In the genomic region with DNA sequence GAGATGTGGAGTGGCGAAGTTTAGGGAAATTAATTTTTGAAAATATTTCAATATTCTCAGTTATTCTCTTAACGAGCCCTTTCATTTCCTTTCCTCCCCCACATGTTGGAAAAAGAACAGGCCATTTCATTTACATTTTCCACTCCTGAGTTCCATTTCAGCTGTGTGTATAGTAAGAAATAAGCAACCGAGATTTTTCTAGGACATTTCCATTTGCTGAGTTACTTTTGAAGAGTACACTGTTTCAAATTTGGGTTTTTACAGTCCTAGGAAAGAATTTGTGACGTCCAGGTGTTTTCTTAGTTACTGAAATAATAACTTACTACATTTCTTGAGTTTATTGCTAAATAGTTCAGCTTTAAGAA, we compare ENCODE assay signal across 8 cellular contexts. TPM values are rescaled to one million over a fixed set of nuclear protein-coding genes. Genes with fewer than 3 reads are reported as not detected.
DNase-seq lines count a peak whose midpoint lies in the region; ATAC-seq and TF ChIP-seq lines count a peak whose summit lies in the region.

No MANE protein-coding gene starts in this region.

- 0% methylated on average over 1 to 2 of the region's 4 CpGs for WGBS in endodermal cell (ENCODE audit: insufficient coverage in 1 of 2, insufficient read length in 1 of 2), 2 experiments

- H3K4me3 ChIP-seq in NT2/D1 (ENCODE audit: insufficient read length, low read depth) (peak overlapping the region; percentile 91), endodermal cell (ENCODE audit: low read length) (peak overlapping the region; percentile 93), neuron (ENCODE audit: low read length) (peak overlapping the region; percentile 90)

- H3K9me3 Mint-ChIP-seq in endodermal cell = no peaks in the 10 kb centered on the region

- H3K27me3 ChIP-seq in NT2/D1 (ENCODE audit: insufficient read depth, insufficient read length) (no peaks in the 10 kb centered on the region), endodermal cell (ENCODE audit: control insufficient read depth, insufficient read depth, low read length, poor library complexity, severe bottlenecking) (no peaks in the 10 kb centered on the region), neuron (ENCODE audit: insufficient read depth, low read length) (no peaks in the 10 kb centered on the region)

- H2AFZ ChIP-seq in neuron (ENCODE audit: low read depth, low read length) = peak overlapping the region; percentile 74

- ATAC-seq in HG02885 (IDR thresholded peaks at IDR 0.05; ENCODE audit: poor library complexity, unreplicated experiment) (no peak), left colon (no peak)

- H3K36me3 ChIP-seq in NT2/D1 (ENCODE audit: insufficient read depth, insufficient read length, low read length) (peaks cover 8% of the 10 kb centered on the region), endodermal cell (ENCODE audit: control insufficient read depth, insufficient read depth, low read length) (peaks cover 5% of the 10 kb centered on the region), neuron (ENCODE audit: insufficient read depth, low read length) (no peaks in the 10 kb centered on the region)

- peak overlapping the region; percentile 93 for H3K27ac Mint-ChIP-seq in endodermal cell

- H3K9me3 ChIP-seq in NT2/D1 (ENCODE audit: insufficient read depth, low read length) = no peaks in the 10 kb centered on the region
- no peaks in the 10 kb centered on the region for H3K9me3 ChIP-seq in endodermal cell (ENCODE audit: control insufficient read depth, low read length)
- no peaks in the 10 kb centered on the region for H3K9me3 ChIP-seq in neuron (ENCODE audit: low read length)

- peaks cover 25% of the 10 kb centered on the region for H3K4me1 Mint-ChIP-seq in endodermal cell

- peak overlapping the region; percentile 91 for H3K4me3 Mint-ChIP-seq in endodermal cell

- H3K9ac ChIP-seq in NT2/D1 (ENCODE audit: insufficient read length, low read depth) (peak overlapping the region; percentile 96), endodermal cell (ENCODE audit: extremely low read depth, low read length, poor library complexity, severe bottlenecking) (peak overlapping the region; percentile 99)

- H3K27me3 Mint-ChIP-seq in endodermal cell (ENCODE audit: insufficient read depth) = no peaks in the 10 kb centered on the region

- H3K36me3 Mint-ChIP-seq in endodermal cell (ENCODE audit: low read depth) = peaks cover 6% of the 10 kb centered on the region

- intact Hi-C loops in left colon (cut with DNase I, micrococcal nuclease) = loop anchor here in 1 of 2 donors (5.0 kb wide), 1 partner anchor 90 kb away; no protein-coding TSS in a partner anchor

- DNase-seq in CD1c-positive myeloid dendritic cell (ENCODE audit: extremely low spot score) = peak; percentile 29
- no peak for DNase-seq in NT2/D1 (ENCODE audit: low read depth, low spot score)
- DNase-seq in endodermal cell = no peak
- no peak for DNase-seq in left colon
- DNase-seq in foreskin melanocyte = no peak
- no peak for DNase-seq in DMS79 (lab: John Stamatoyannopoulos, UW)

- no peaks in the 10 kb centered on the region for H3K4me1 ChIP-seq in NT2/D1 (ENCODE audit: insufficient read depth, insufficient read length)
- H3K4me1 ChIP-seq in endodermal cell (ENCODE audit: control insufficient read depth, insufficient read depth, low read length) = peaks cover 4% of the 10 kb centered on the region
- peaks cover 7% of the 10 kb centered on the region for H3K4me1 ChIP-seq in neuron (ENCODE audit: insufficient read depth, low read length)

- no peak for TF ChIP-seq CTCF in endodermal cell (conservative IDR thresholded peaks at IDR 0.05)

- peak overlapping the region; percentile 100 for H3K27ac ChIP-seq in endodermal cell (ENCODE audit: low read depth, low read length)

RNA-seq across cellular contexts. Expression of gene SEPTIN7, which starts 1.2 kb away (rescaled TPM):
- total RNA-seq in endodermal cell = 100 to 1,000 TPM; 206 to 216 TPM
- polyA plus RNA-seq in endodermal cell (2013, experiment 1 of 2) = 323 TPM
- 327 TPM for polyA plus RNA-seq in endodermal cell (2013, experiment 2 of 2)
- total RNA-seq in left colon = 100 to 1,000 TPM; 107 to 131 TPM
